ENCODE assay signal across 8 cellular contexts in genomic region chrX:123964155-123964554, GRCh38. TPM values are rescaled to one million over a fixed set of nuclear protein-coding genes. Genes with fewer than 3 reads are reported as not detected.
A peak's percentile ranks its signal among the peaks of the same experiment; 100 is the strongest.
DNase-seq lines count a peak whose midpoint lies in the region; ATAC-seq and TF ChIP-seq lines count a peak whose summit lies in the region.

No MANE protein-coding gene starts in this region.

- peaks cover 42% of the 10 kb centered on the region for H4K20me1 ChIP-seq in PC-9 (ENCODE audit: insufficient read depth)

- H3K4me3 ChIP-seq in GM12864 (ENCODE audit: low read depth, low read length) (peak overlapping the region; percentile 86; the same call in 1 of the 2 replicates), PC-9 (peak overlapping the region; percentile 79), epithelial cell of esophagus (ENCODE audit: low read length) (peak overlapping the region; percentile 56), psoas muscle (peak overlapping the region; percentile 80)

- H3K36me3 ChIP-seq in PC-9 (ENCODE audit: low read depth) (no peaks in the 10 kb centered on the region; the same call in 1 of the 2 replicates), psoas muscle (ENCODE audit: insufficient read depth in 1 of 2, low read depth in 1 of 2) (no peaks in the 10 kb centered on the region)

- H3F3A ChIP-seq in PC-9 (ENCODE audit: insufficient read depth, low read depth) = peaks cover 20% of the 10 kb centered on the region; the same call in 1 of the 2 replicates

- BruUV-seq in PC-9 (replicated peaks; lab: Mats Ljungman, UMichigan) = no TSS peak

- H3K9me2 ChIP-seq in PC-9 (ENCODE audit: insufficient read depth) = no peaks in the 10 kb centered on the region

- intact Hi-C loops in PC-9 (cut with micrococcal nuclease; ENCODE audit: unreplicated experiment) = loop anchor here (5.0 to 10.0 kb wide), 5 partner anchors 53 to 441 kb away; no protein-coding TSS in a partner anchor
- intact Hi-C loops in psoas muscle (cut with DNase I) = loop anchor here in 1 of 2 donors (5.0 to 10.0 kb wide), 3 partner anchors 58 to 133 kb away; no protein-coding TSS in a partner anchor

- peak overlapping the region; percentile 88 for H3K4me2 ChIP-seq in PC-9

- CTCF ChIA-PET in PC-9 (lab: Charles Lee) = no interaction called here

- H3K27me3 ChIP-seq in PC-9 (ENCODE audit: insufficient read depth, low read depth) (no peaks in the 10 kb centered on the region), psoas muscle (ENCODE audit: insufficient read depth in 3 of 3, low read length in 2 of 3) (no peaks in the 10 kb centered on the region)

- H3K27ac ChIP-seq in PC-9 (peak overlapping the region; percentile 95), psoas muscle (peak overlapping the region; percentile 95)

- H3K4me1 ChIP-seq in PC-9 (replicated peaks; ENCODE audit: insufficient read depth) = peaks cover 22% of the 10 kb centered on the region
- H3K4me1 ChIP-seq in psoas muscle = peaks cover 7% of the 10 kb centered on the region

- WGBS in psoas muscle, 3 donors = 0 to 18% (median 0%) methylated on average over 2 of the region's 2 CpGs

- POLR2A ChIA-PET in PC-9 (lab: Charles Lee; ENCODE audit: unreplicated experiment) = no interaction called here

- TF ChIP-seq CTCF in GM12864 (IDR thresholded peaks at IDR 0.05; ENCODE audit: low read depth, low read length, missing control alignments) = no peak
- no peak for TF ChIP-seq CTCF in PC-9 (conservative IDR thresholded peaks at IDR 0.05)
- TF ChIP-seq CTCF in epithelial cell of esophagus (IDR thresholded peaks at IDR 0.05; ENCODE audit: insufficient read depth, low read depth, low read length, missing control alignments) = no peak
- no peak for TF ChIP-seq CTCF in psoas muscle (IDR thresholded peaks at IDR 0.05)

- ATAC-seq in psoas muscle (no peak), HG02884 (IDR thresholded peaks at IDR 0.05; ENCODE audit: unreplicated experiment) (no peak), GM18517 (IDR thresholded peaks at IDR 0.05; ENCODE audit: unreplicated experiment) (no peak)

- DNase-seq in GM12864 (ENCODE audit: low read depth) (no peak), PC-9 (no peak), epithelial cell of esophagus (ENCODE audit: low read depth) (peak; percentile 13), psoas muscle (no peak), HuH-7.5 (ENCODE audit: low spot score) (no peak), GM03348 (ENCODE audit: low spot score) (no peak)

- H3K9me3 ChIP-seq in PC-9 (ENCODE audit: insufficient read depth, low read depth) (no peaks in the 10 kb centered on the region), psoas muscle (no peaks in the 10 kb centered on the region)

- peaks cover 83% of the 10 kb centered on the region for H3K79me2 ChIP-seq in PC-9 (ENCODE audit: low read depth)

- H2AFZ ChIP-seq in PC-9 = no peak overlapping the region

RNA-seq across cellular contexts. Expression of gene STAG2, which starts 2.6 kb away (rescaled TPM):
- total RNA-seq in PC-9 (2021) (102 and 108 TPM in 2 replicates), psoas muscle (10 to 100 TPM; 33.0 to 46.7 (median 44.7) TPM)
- polyA plus RNA-seq in psoas muscle = 10 to 100 TPM in 2 of 3 donors, 1 to 10 TPM in 1; 9.5 to 36.3 (median 17.3) TPM
